Comparison of ENCODE assay signal across 1 cellular context in the genomic region with DNA sequence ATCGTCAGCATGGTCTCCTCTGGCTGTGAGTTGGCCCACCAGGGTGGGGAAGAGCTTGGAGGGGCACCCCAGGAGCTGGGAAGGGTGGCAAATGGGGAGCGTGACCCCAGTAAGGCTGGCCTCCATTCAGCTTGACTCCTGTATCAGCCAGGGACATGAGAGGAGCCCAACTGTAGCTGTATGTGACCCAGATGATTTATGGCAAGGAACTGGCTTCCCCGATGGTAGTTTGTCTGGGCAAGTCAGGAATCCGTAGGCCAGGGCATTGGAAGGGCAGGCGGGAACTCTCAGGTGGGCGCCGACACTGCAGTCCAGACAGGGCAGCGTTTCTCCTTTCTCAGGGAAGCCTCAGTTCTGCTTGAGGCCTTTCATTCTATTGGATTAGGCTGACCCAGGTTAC.
A peak's percentile ranks its signal among the peaks of the same experiment; 100 is the strongest.
TF ChIP-seq lines count a peak whose summit lies in the region.

No MANE protein-coding gene starts in this region.

TF ChIP-seq in K562, 482 proteins besides CTCF, POLR2A, EP300 and RAD21:
- TF ChIP-seq, protein P1, sequence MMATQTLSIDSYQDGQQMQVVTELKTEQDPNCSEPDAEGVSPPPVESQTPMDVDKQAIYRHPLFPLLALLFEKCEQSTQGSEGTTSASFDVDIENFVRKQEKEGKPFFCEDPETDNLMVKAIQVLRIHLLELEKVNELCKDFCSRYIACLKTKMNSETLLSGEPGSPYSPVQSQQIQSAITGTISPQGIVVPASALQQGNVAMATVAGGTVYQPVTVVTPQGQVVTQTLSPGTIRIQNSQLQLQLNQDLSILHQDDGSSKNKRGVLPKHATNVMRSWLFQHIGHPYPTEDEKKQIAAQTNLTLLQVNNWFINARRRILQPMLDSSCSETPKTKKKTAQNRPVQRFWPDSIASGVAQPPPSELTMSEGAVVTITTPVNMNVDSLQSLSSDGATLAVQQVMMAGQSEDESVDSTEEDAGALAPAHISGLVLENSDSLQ (IDR thresholded peaks at IDR 0.05): 0 out of 2 replicates have a peak, but pooled peaks have one; percentile 5
- TF ChIP-seq, protein P2, sequence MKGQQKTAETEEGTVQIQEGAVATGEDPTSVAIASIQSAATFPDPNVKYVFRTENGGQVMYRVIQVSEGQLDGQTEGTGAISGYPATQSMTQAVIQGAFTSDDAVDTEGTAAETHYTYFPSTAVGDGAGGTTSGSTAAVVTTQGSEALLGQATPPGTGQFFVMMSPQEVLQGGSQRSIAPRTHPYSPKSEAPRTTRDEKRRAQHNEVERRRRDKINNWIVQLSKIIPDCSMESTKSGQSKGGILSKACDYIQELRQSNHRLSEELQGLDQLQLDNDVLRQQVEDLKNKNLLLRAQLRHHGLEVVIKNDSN (CRISPR knock-in tag; IDR thresholded peaks at IDR 0.05): no peak
